ENCODE assay signal across 24 cellular contexts in the genomic region with DNA sequence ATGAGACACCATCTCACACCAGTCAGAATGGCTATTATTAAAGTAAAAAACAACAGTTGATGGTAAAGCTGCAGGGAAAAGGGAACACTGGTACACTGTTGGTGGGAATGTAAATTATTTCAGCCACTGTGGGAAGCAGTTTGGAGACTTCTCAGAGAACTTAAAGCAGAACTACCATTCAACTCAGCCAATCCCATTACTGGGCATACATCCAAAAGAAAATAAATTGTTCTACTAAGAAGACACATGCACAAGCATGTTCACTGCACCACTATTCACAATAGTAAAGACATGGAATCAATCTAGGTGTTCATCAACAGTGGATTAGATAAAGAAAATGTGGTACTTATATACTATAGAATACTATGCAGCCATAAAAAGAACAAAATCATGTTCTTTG.
DNase-seq lines count a peak whose midpoint lies in the region; ATAC-seq, FAIRE-seq and TF ChIP-seq lines count a peak whose summit lies in the region.
"Had no signal": no experiment of that assay in that cellular context is flagged by ENCODE, and none has a peak within 500 bp of the region (broad histone marks: within the 10 kb centered on the region; RNA-seq: fewer than 3 reads in every experiment).

No MANE protein-coding gene starts in this region.

- H3K4me3 Mint-ChIP-seq in stimulated activated naive CD8-positive, alpha-beta T cell treated with anti-CD3 and anti-CD28 coated beads, Interleukin-15, Interleukin-2, amounts not matched to agents 100 ng/mL and 50 ng/mL, for 24 hours, result peak overlapping the region; percentile 39
- H3K4me3 Mint-ChIP-seq in stimulated activated naive CD8-positive, alpha-beta T cell treated with anti-CD3 and anti-CD28 coated beads, Interleukin-15, amount 100 ng/mL, for 72 hours, result peak overlapping the region in 1 of 2 donors; percentile 52
- H3K4me3 Mint-ChIP-seq in naive thymus-derived CD8-positive, alpha-beta T cell, result peak overlapping the region in 2 of 10 donors; percentile 42 to 45

- SMC1A ChIA-PET in GM12878 (lab: Charles Lee; ENCODE audit: uncharacterized antibody, unreplicated experiment), result no interaction called here

- no peak for TF ChIP-seq POLR2A in GM12878 (IDR thresholded peaks at IDR 0.05; ENCODE audit: low read depth, low read length)

- intact Hi-C loops in GM12878 (cut with micrococcal nuclease; ENCODE audit: unreplicated experiment), result loop anchor here (5.0 to 10.0 kb wide), 6 partner anchors 103 to 655 kb away; no protein-coding TSS in a partner anchor

- no peak overlapping the region for H3K27ac Mint-ChIP-seq in stimulated activated naive CD8-positive, alpha-beta T cell treated with anti-CD3 and anti-CD28 coated beads, Interleukin-15, Interleukin-2, amounts not matched to agents 100 ng/mL and 50 ng/mL, for 24 hours
- H3K27ac Mint-ChIP-seq in stimulated activated naive CD8-positive, alpha-beta T cell treated with anti-CD3 and anti-CD28 coated beads, Interleukin-15, amount 100 ng/mL, for 72 hours, result no peak overlapping the region
- no peak overlapping the region for H3K27ac Mint-ChIP-seq in naive thymus-derived CD8-positive, alpha-beta T cell

- no peaks in the 10 kb centered on the region for H3K9me3 Mint-ChIP-seq in stimulated activated naive CD8-positive, alpha-beta T cell treated with anti-CD3 and anti-CD28 coated beads, Interleukin-15, Interleukin-2, amounts not matched to agents 100 ng/mL and 50 ng/mL, for 24 hours
- no peaks in the 10 kb centered on the region for H3K9me3 Mint-ChIP-seq in stimulated activated naive CD8-positive, alpha-beta T cell treated with anti-CD3 and anti-CD28 coated beads, Interleukin-15, amount 100 ng/mL, for 72 hours
- peaks cover 0 to 6% (median 0%) of the 10 kb centered on the region in 9 donors for H3K9me3 Mint-ChIP-seq in naive thymus-derived CD8-positive, alpha-beta T cell

- CTCF ChIA-PET in GM12878 (lab: Yijun Ruan, JAX), result no interaction called here

- in situ Hi-C loops in GM12878 (cut with MboI), result no loop called here

- no peak overlapping the region for H2AFZ ChIP-seq in GM12878 (ENCODE audit: control insufficient read depth, low read depth, low read length)

- H3K79me2 ChIP-seq in GM12878 (ENCODE audit: control insufficient read depth, insufficient read depth, low read length), result no peaks in the 10 kb centered on the region

- POLR2A ChIA-PET in GM12878 (lab: Charles Lee), result no interaction called here
- POLR2A ChIA-PET in naive thymus-derived CD8-positive, alpha-beta T cell (lab: Charles Lee), result no interaction called here

- H3K4me1 ChIP-seq in GM12878 (ENCODE audit: control insufficient read depth, insufficient read depth, low read length) (peaks cover 6% of the 10 kb centered on the region), iPS-20b (ENCODE audit: insufficient read depth, low read length) (no peaks in the 10 kb centered on the region)
- H3K4me1 ChIP-seq: ascending aorta, esophagus muscularis mucosa, gastrocnemius medialis had no signal

- H3K27me3 ChIP-seq in GM12878 (replicated peaks in 1 of 2; ENCODE audit: control insufficient read depth in 2 of 2, insufficient read depth in 2 of 2, low read length in 1 of 2), result no peaks in the 10 kb centered on the region
- H3K27me3 ChIP-seq in iPS-20b (ENCODE audit: insufficient read depth, low read length), result no peaks in the 10 kb centered on the region
- no peaks in the 10 kb centered on the region for H3K27me3 ChIP-seq in WERI-Rb-1 (ENCODE audit: insufficient read depth, low read depth, severe bottlenecking)
- H3K27me3 ChIP-seq: ascending aorta, esophagus muscularis mucosa, gastrocnemius medialis had no signal

- H3K9me3 ChIP-seq in GM12878 (replicated peaks; ENCODE audit: control insufficient read depth, insufficient read depth, low read length) (no peaks in the 10 kb centered on the region), iPS-20b (ENCODE audit: insufficient read depth, low read depth, low read length) (no peaks in the 10 kb centered on the region), WERI-Rb-1 (ENCODE audit: severe bottlenecking) (no peaks in the 10 kb centered on the region)
- H3K9me3 ChIP-seq: ascending aorta, esophagus muscularis mucosa, gastrocnemius medialis had no signal

- H3K36me3 Mint-ChIP-seq in stimulated activated naive CD8-positive, alpha-beta T cell treated with anti-CD3 and anti-CD28 coated beads, Interleukin-15, Interleukin-2, amounts not matched to agents 100 ng/mL and 50 ng/mL, for 24 hours (ENCODE audit: low read depth), result no peaks in the 10 kb centered on the region
- no peaks in the 10 kb centered on the region for H3K36me3 Mint-ChIP-seq in naive thymus-derived CD8-positive, alpha-beta T cell

- DNase-seq in stimulated activated naive CD8-positive, alpha-beta T cell treated with anti-CD3 and anti-CD28 coated beads, Interleukin-15, amount 100 ng/mL, for 72 hours, result no peak
- no peak for DNase-seq in GM12878 (ENCODE audit: low read depth, low spot score)
- DNase-seq in naive thymus-derived CD8-positive, alpha-beta T cell, result no peak
- DNase-seq in WERI-Rb-1, result no peak
- DNase-seq in midbrain (lab: John Stamatoyannopoulos, UW), result no peak
- DNase-seq in NCI-H187 (lab: John Stamatoyannopoulos, UW), result no peak
- DNase-seq: activated CD4-positive, CD25-positive, alpha-beta regulatory T cell treated with anti-CD3 and anti-CD28 coated beads, Interleukin-2, amount 50 U/mL, for 72 hours; activated CD8-positive, alpha-beta memory T cell treated with anti-CD3 and anti-CD28 coated beads for 24 hours; activated naive CD4-positive, alpha-beta T cell treated with anti-CD3 and anti-CD28 coated beads, Interleukin-2, amount 50 U/mL, for 16 hours; effector CD8-positive, alpha-beta T cell; gastrocnemius medialis; HCEC 1CT; KBM-7; NCI-H146; NCI-H2171; NCI-H526; right cardiac atrium; T1000 had no signal

- H3K4me3 ChIP-seq in GM12878, result no peak overlapping the region
- H3K4me3 ChIP-seq in iPS-20b (ENCODE audit: low read length), result peak overlapping the region; percentile 36
- no peak overlapping the region for H3K4me3 ChIP-seq in WERI-Rb-1 (ENCODE audit: low read depth, low read length)
- H3K4me3 ChIP-seq: ascending aorta, gastrocnemius medialis, lung had no signal

- H3K4me1 Mint-ChIP-seq in stimulated activated naive CD8-positive, alpha-beta T cell treated with anti-CD3 and anti-CD28 coated beads, Interleukin-15, Interleukin-2, amounts not matched to agents 100 ng/mL and 50 ng/mL, for 24 hours (ENCODE audit: low read depth), result peaks cover 10% of the 10 kb centered on the region
- H3K4me1 Mint-ChIP-seq in stimulated activated naive CD8-positive, alpha-beta T cell treated with anti-CD3 and anti-CD28 coated beads, Interleukin-15, amount 100 ng/mL, for 72 hours, result peaks cover 11% of the 10 kb centered on the region
- peaks cover 0 to 16% (median 4%) of the 10 kb centered on the region in 4 donors for H3K4me1 Mint-ChIP-seq in naive thymus-derived CD8-positive, alpha-beta T cell

- H3K4me2 ChIP-seq in GM12878 (ENCODE audit: control insufficient read depth, insufficient read depth), result no peak overlapping the region

- H3K27me3 Mint-ChIP-seq in stimulated activated naive CD8-positive, alpha-beta T cell treated with anti-CD3 and anti-CD28 coated beads, Interleukin-15, Interleukin-2, amounts not matched to agents 100 ng/mL and 50 ng/mL, for 24 hours, result no peaks in the 10 kb centered on the region
- H3K27me3 Mint-ChIP-seq in stimulated activated naive CD8-positive, alpha-beta T cell treated with anti-CD3 and anti-CD28 coated beads, Interleukin-15, amount 100 ng/mL, for 72 hours, result no peaks in the 10 kb centered on the region
- H3K27me3 Mint-ChIP-seq in naive thymus-derived CD8-positive, alpha-beta T cell, result no peaks in the 10 kb centered on the region

- no peak for FAIRE-seq in GM12878 (lab: Jason Lieb, UNC)
- FAIRE-seq: G401.6 had no signal

- RAD21 ChIA-PET in GM12878 (lab: Charles Lee; ENCODE audit: unreplicated experiment), result no interaction called here

- H3K9ac ChIP-seq in GM12878 (ENCODE audit: control insufficient read depth, insufficient read depth, low read length), result no peak overlapping the region
- H3K9ac ChIP-seq in iPS-20b (ENCODE audit: low read depth, low read length), result no peak overlapping the region

- BruUV-seq in GM12878 (replicated peaks; lab: Mats Ljungman, UMichigan), result no TSS peak

- no peak overlapping the region for H3K27ac ChIP-seq in GM12878 (ENCODE audit: control insufficient read depth, insufficient read depth)
- no peak overlapping the region for H3K27ac ChIP-seq in iPS-20b (ENCODE audit: low read length)
- H3K27ac ChIP-seq in WERI-Rb-1, result no peak overlapping the region
- H3K27ac ChIP-seq: ascending aorta, esophagus muscularis mucosa, gastrocnemius medialis had no signal

- no peak for TF ChIP-seq EP300 in GM12878 (IDR thresholded peaks at IDR 0.05; ENCODE audit: borderline replicate concordance in 1 of 2, control insufficient read depth in 1 of 2, low read depth in 2 of 2, low read length in 2 of 2)

- TF ChIP-seq RAD21 in GM12878 (IDR thresholded peaks at IDR 0.05; ENCODE audit: insufficient read depth, low read depth, low read length), result no peak

- ATAC-seq in stimulated activated naive CD8-positive, alpha-beta T cell treated with anti-CD3 and anti-CD28 coated beads, Interleukin-15, amount 100 ng/mL, for 72 hours, result no peak
- ATAC-seq in GM12878, result no peak
- ATAC-seq in naive thymus-derived CD8-positive, alpha-beta T cell, result no peak
- ATAC-seq: gastrocnemius medialis, right cardiac atrium had no signal

- H4K20me1 ChIP-seq in GM12878 (ENCODE audit: control insufficient read depth, insufficient read depth), result no peaks in the 10 kb centered on the region; the same call in 1 of the 2 replicates

- H3K36me3 ChIP-seq in GM12878 (ENCODE audit: control insufficient read depth in 2 of 2, insufficient read depth in 2 of 2, low read length in 1 of 2), result no peaks in the 10 kb centered on the region
- H3K36me3 ChIP-seq in iPS-20b (ENCODE audit: insufficient read depth, low read depth, low read length), result no peaks in the 10 kb centered on the region
- no peaks in the 10 kb centered on the region for H3K36me3 ChIP-seq in WERI-Rb-1
- H3K36me3 ChIP-seq: ascending aorta, esophagus muscularis mucosa, gastrocnemius medialis had no signal

- TF ChIP-seq CTCF in GM12878 (IDR thresholded peaks at IDR 0.05 in 2 of 3, conservative IDR thresholded peaks at IDR 0.05 in 1 of 3; ENCODE audit: control insufficient read depth in 2 of 3, extremely low read depth in 1 of 3, insufficient read depth in 1 of 3, low read depth in 3 of 3, low read length in 3 of 3) (no peak), WERI-Rb-1 (IDR thresholded peaks at IDR 0.05; ENCODE audit: low read depth, low read length) (no peak)

TF ChIP-seq in GM12878, 131 proteins besides CTCF, POLR2A, EP300 and RAD21:
- TF ChIP-seq ZNF24 (IDR thresholded peaks at IDR 0.05), result no peak
- TF ChIP-seq RUNX3 (IDR thresholded peaks at IDR 0.05; ENCODE audit: low read length), result peak; percentile 43; the same call in 1 of the 2 replicates
